ENCODE assay signal across 26 cellular contexts in the genomic region with DNA sequence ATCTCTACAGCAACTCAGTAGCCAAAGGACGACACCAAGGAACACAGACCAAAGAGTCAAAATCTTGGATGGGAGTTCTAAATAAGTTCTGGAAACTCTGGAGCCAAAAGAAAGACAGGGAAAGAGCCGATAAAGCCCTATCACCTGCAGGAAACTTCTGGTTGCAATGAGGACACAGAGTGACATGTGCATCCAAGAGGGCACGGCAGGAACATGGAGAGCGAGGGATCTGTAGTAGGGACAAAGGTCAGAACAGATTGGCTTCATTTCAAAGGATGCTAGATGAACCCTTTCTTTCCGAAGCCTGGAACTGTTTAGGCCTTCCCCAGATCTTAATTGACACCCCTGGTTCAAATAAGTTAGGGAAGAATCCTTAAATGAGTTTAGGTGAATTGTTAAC. TPM values are rescaled to one million over a fixed set of nuclear protein-coding genes. Genes with fewer than 3 reads are reported as not detected.
"Had no signal": no experiment of that assay in that cellular context is flagged by ENCODE, and none has a peak within 500 bp of the region (broad histone marks: within the 10 kb centered on the region; RNA-seq: fewer than 3 reads in every experiment).

No MANE protein-coding gene starts in this region.

- H3K4me2 ChIP-seq: KMS-11 had no signal

- H3K27ac ChIP-seq: adrenal gland, KMS-11 had no signal

- H3K27me3 Mint-ChIP-seq: activated naive CD8-positive, alpha-beta T cell treated with anti-CD3 and anti-CD28 coated beads, Interleukin-2, amount 10 ng/mL, durations not matched to agents 7 days and 5 days; T-helper 17 cell had no signal

- H3K4me1 ChIP-seq: adrenal gland had no signal

- DNase-seq: activated CD4-positive, alpha-beta T cell treated with anti-CD3 and anti-CD28 coated beads for 48 hours; activated CD4-positive, alpha-beta T cell treated with anti-CD3 and anti-CD28 coated beads, Interleukin-2, amount 50 U/mL, for 4 hours; activated CD4-positive, CD25-positive, alpha-beta regulatory T cell treated with anti-CD3 and anti-CD28 coated beads, Interleukin-2, amount 50 U/mL, for 72 hours; activated CD8-positive, alpha-beta memory T cell treated with anti-CD3 and anti-CD28 coated beads, Interleukin-2, amount 50 U/mL, for 48 hours; activated CD8-positive, alpha-beta T cell treated with anti-CD3 and anti-CD28 coated beads, Interleukin-2, amount 10 ng/mL, durations not matched to agents 7 days and 5 days; activated naive CD4-positive, alpha-beta T cell treated with anti-CD3 and anti-CD28 coated beads, Interleukin-2, amount 50 U/mL, for 16 hours; activated naive CD8-positive, alpha-beta T cell treated with anti-CD3 and anti-CD28 coated beads, Interleukin-2, amount 10 ng/mL, durations not matched to agents 7 days and 5 days; activated T-cell treated with anti-CD3 and anti-CD28 coated beads, Interleukin-2, amount 50 U/mL, for 1 hour; adrenal gland; anterior cingulate cortex; MG63; MV-4-11; NCI-H1092 treated with DMSO at 0.1 percent for 48 hours; NCI-H1436; NCI-H1694 treated with DMSO at 0.1 percent for 48 hours; NCI-H2029 treated with DMSO at 0.1 percent for 48 hours; NCI-H345; NCI-H510A; NCI-H526 treated with DMSO at 0.1 percent for 48 hours; NK-92 treated with Interleukin-12 subunit alpha and Interleukin-12 subunit beta, amount 100 ng/mL, for 24 hours; SHP77 treated with DMSO at 0.1 percent for 48 hours; T-helper 17 cell; T-helper 9 cell had no signal

- H3K36me3 Mint-ChIP-seq: activated naive CD8-positive, alpha-beta T cell treated with anti-CD3 and anti-CD28 coated beads, Interleukin-2, amount 10 ng/mL, durations not matched to agents 7 days and 5 days had no signal

- H3K36me3 ChIP-seq: adrenal gland, MG63 had no signal

- H3K9me3 ChIP-seq: adrenal gland, MG63 had no signal

- H3K9ac ChIP-seq: KMS-11 had no signal

- H3K4me3 ChIP-seq: adrenal gland, MG63 had no signal

- H3K4me3 Mint-ChIP-seq: activated CD8-positive, alpha-beta T cell treated with anti-CD3 and anti-CD28 coated beads, Interleukin-2, amount 10 ng/mL, durations not matched to agents 7 days and 5 days; activated naive CD8-positive, alpha-beta T cell treated with anti-CD3 and anti-CD28 coated beads, Interleukin-2, amount 10 ng/mL, durations not matched to agents 7 days and 5 days; T-helper 17 cell; WTC11 had no signal

- H3K4me1 Mint-ChIP-seq: activated naive CD8-positive, alpha-beta T cell treated with anti-CD3 and anti-CD28 coated beads, Interleukin-2, amount 10 ng/mL, durations not matched to agents 7 days and 5 days; T-helper 17 cell; WTC11 had no signal

- H3K27me3 ChIP-seq: adrenal gland, MG63 had no signal

- ATAC-seq: activated CD8-positive, alpha-beta T cell treated with anti-CD3 and anti-CD28 coated beads, Interleukin-2, amount 10 ng/mL, durations not matched to agents 7 days and 5 days; T-helper 17 cell; WTC11 had no signal

- FAIRE-seq: RCC 7860 had no signal

- H3K27ac Mint-ChIP-seq: activated CD8-positive, alpha-beta T cell treated with anti-CD3 and anti-CD28 coated beads, Interleukin-2, amount 10 ng/mL, durations not matched to agents 7 days and 5 days; activated naive CD8-positive, alpha-beta T cell treated with anti-CD3 and anti-CD28 coated beads, Interleukin-2, amount 10 ng/mL, durations not matched to agents 7 days and 5 days; T-helper 17 cell; WTC11 had no signal

RNA-seq across cellular contexts. Expression of a gene that starts 39.5 kb away (rescaled TPM):
- total RNA-seq: activated CD8-positive, alpha-beta T cell treated with anti-CD3 and anti-CD28 coated beads, Interleukin-2, amount 10 ng/mL, durations not matched to agents 7 days and 5 days; activated naive CD8-positive, alpha-beta T cell treated with anti-CD3 and anti-CD28 coated beads, Interleukin-2, amount 10 ng/mL, durations not matched to agents 7 days and 5 days; T-helper 17 cell had no signal
